In the genomic region with DNA sequence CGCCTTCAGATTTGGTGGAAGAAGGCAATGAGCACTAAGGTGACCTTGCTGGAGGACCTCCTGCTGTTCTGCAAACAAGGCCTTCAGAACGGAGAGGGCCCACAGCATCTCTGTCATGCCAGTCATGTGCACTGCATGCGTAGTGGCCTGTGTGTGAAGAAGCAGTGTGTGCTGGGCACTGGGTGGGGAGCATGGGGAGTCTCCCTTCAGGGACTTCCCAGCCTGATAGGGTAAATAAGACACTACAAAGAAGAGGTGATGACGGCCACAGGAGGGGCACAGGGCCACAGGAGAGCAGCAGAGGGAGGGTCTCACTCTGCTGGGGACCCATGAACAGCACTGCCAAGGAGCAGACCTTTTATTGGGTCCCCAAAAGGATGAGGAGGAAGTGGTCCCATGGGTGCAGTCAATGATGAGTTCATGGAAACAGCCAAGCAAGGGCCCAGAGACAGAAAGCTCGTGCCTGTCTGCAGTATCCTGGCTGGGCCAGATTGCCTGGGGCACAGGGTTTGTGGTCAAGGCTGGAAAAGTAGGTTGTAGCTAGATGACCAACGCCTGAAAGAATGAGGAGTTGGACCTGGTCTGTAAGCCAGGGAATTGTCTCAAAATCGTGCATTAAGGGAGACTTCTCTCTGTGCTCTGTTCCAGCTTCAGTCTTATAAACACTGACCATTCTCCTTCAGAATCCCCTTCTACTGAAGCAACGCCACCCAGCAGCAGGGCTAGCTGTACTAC, we compare ENCODE assay signal across 25 cellular contexts.
DNase-seq lines count a peak whose midpoint lies in the region; TF ChIP-seq lines count a peak whose summit lies in the region.
"Had no signal": no experiment of that assay in that cellular context is flagged by ENCODE, and none has a peak within 500 bp of the region (broad histone marks: within the 10 kb centered on the region; RNA-seq: fewer than 3 reads in every experiment).

No MANE protein-coding gene starts in this region.

- intact Hi-C loops in colonic mucosa (cut with DNase I): no loop called here

- no peaks in the 10 kb centered on the region for H3K79me2 ChIP-seq in SK-N-SH (ENCODE audit: insufficient read depth)

- no peak overlapping the region for H2AK5ac ChIP-seq in neuronal stem cell (ENCODE audit: low read depth, low read length)

- POLR2A ChIA-PET in SK-N-SH (lab: Yijun Ruan, JAX): no interaction called here

- H3K9ac ChIP-seq in neuronal stem cell (ENCODE audit: low read depth, low read length, poor library complexity) (peak overlapping the region; percentile 32), SK-N-SH (no peak overlapping the region), colonic mucosa (ENCODE audit: low read depth in 2 of 2, low read length in 2 of 2) (no peak overlapping the region)

- WGBS in neuronal stem cell (ENCODE audit: extremely low coverage in 2 of 2, insufficient read length in 2 of 2, insufficient replicate concordance in 1 of 2), 2 donors: no CpG with 5 or more reads among the region's 8 CpGs
- WGBS in SK-N-SH (ENCODE audit: low lambda C conversion rate): 30% methylated on average over 7 of the region's 8 CpGs

- H3K4me3 ChIP-seq in MG63: no peak overlapping the region
- H3K4me3 ChIP-seq in neuronal stem cell (ENCODE audit: low read length in 2 of 2): no peak overlapping the region
- H3K4me3 ChIP-seq in SK-N-SH (ENCODE audit: low read depth in 2 of 2, low read length in 1 of 2): no peak overlapping the region
- no peak overlapping the region for H3K4me3 ChIP-seq in colonic mucosa
- H3K4me3 ChIP-seq: right lobe of liver, upper lobe of right lung had no signal

- no peaks in the 10 kb centered on the region for H3K27me3 ChIP-seq in MG63
- peaks cover 0 to 12% (median 0%) of the 10 kb centered on the region in 3 experiments for H3K27me3 ChIP-seq in neuronal stem cell (ENCODE audit: control insufficient read depth in 3 of 3, insufficient read depth in 3 of 3, low read depth in 1 of 3, low read length in 3 of 3)
- H3K27me3 ChIP-seq in SK-N-SH (ENCODE audit: insufficient read depth): no peaks in the 10 kb centered on the region
- H3K27me3 ChIP-seq in colonic mucosa: no peaks in the 10 kb centered on the region
- H3K27me3 ChIP-seq: neutrophil, right lobe of liver, upper lobe of right lung had no signal

- no peak overlapping the region for H4K8ac ChIP-seq in neuronal stem cell (ENCODE audit: low read depth, low read length)

- no peaks in the 10 kb centered on the region for H3K79me1 ChIP-seq in neuronal stem cell (ENCODE audit: low read depth, low read length)

- CTCF ChIA-PET in SK-N-SH (lab: Yijun Ruan, JAX): interaction anchor here (1.0 to 1.4 kb wide), 3 partner anchors 13 to 332 kb away, joined by 3 to 4 read pairs (median 3); no protein-coding TSS in a partner anchor

- TF ChIP-seq CTCF in SK-N-SH (IDR thresholded peaks at IDR 0.05): no peak
- no peak for TF ChIP-seq CTCF in colonic mucosa (IDR thresholded peaks at IDR 0.05)

- H2BK5ac ChIP-seq in neuronal stem cell (ENCODE audit: low read length): no peak overlapping the region

- no peak overlapping the region for H2AFZ ChIP-seq in neuronal stem cell (ENCODE audit: low read length)
- no peak overlapping the region for H2AFZ ChIP-seq in SK-N-SH (ENCODE audit: low read depth)

- no peak overlapping the region for H3K14ac ChIP-seq in neuronal stem cell (ENCODE audit: low read length)

- H3K9me3 ChIP-seq in MG63: peaks cover 14% of the 10 kb centered on the region
- H3K9me3 ChIP-seq in neuronal stem cell (replicated peaks in 1 of 2; ENCODE audit: control insufficient read depth in 2 of 2, insufficient read depth in 1 of 2, low read depth in 1 of 2, low read length in 2 of 2): no peaks in the 10 kb centered on the region
- no peaks in the 10 kb centered on the region for H3K9me3 ChIP-seq in SK-N-SH
- no peaks in the 10 kb centered on the region for H3K9me3 ChIP-seq in colonic mucosa
- H3K9me3 ChIP-seq: neutrophil, right lobe of liver, upper lobe of right lung had no signal

- no peak overlapping the region for H3K27ac ChIP-seq in neuronal stem cell (replicated peaks; ENCODE audit: low read length)
- H3K27ac ChIP-seq in SK-N-SH (ENCODE audit: low read depth in 2 of 2, low read length in 1 of 2): no peak overlapping the region
- H3K27ac ChIP-seq in colonic mucosa: no peak overlapping the region
- H3K27ac ChIP-seq: neutrophil, right lobe of liver, upper lobe of right lung, WERI-Rb-1 had no signal

- no peaks in the 10 kb centered on the region for H3K36me3 ChIP-seq in MG63
- no peaks in the 10 kb centered on the region for H3K36me3 ChIP-seq in neuronal stem cell (replicated peaks in 1 of 2; ENCODE audit: control insufficient read depth in 2 of 2, insufficient read depth in 2 of 2, low read length in 2 of 2)
- H3K36me3 ChIP-seq in SK-N-SH (replicated peaks in 1 of 2; ENCODE audit: control insufficient read depth in 1 of 2, insufficient read depth in 2 of 2, low read length in 1 of 2): no peaks in the 10 kb centered on the region
- no peaks in the 10 kb centered on the region for H3K36me3 ChIP-seq in colonic mucosa
- H3K36me3 ChIP-seq: neutrophil, right lobe of liver, upper lobe of right lung, WERI-Rb-1 had no signal

- no peak for TF ChIP-seq EP300 in SK-N-SH (IDR thresholded peaks at IDR 0.05; ENCODE audit: borderline replicate concordance in 1 of 2, low read depth in 1 of 2, low read length in 1 of 2)

- no peak overlapping the region for H3K4me2 ChIP-seq in neuronal stem cell (ENCODE audit: insufficient read depth, low read length, poor library complexity, severe bottlenecking)
- no peak overlapping the region for H3K4me2 ChIP-seq in SK-N-SH

- H4K91ac ChIP-seq in neuronal stem cell (ENCODE audit: low read depth, low read length, poor library complexity): no peak overlapping the region

- H3K9me2 ChIP-seq in SK-N-SH: no peaks in the 10 kb centered on the region

- no peak overlapping the region for H3K23ac ChIP-seq in neuronal stem cell (ENCODE audit: low read depth, low read length, poor library complexity)

- no peaks in the 10 kb centered on the region for H3K4me1 ChIP-seq in neuronal stem cell (ENCODE audit: control insufficient read depth in 2 of 2, insufficient read depth in 1 of 2, low read depth in 1 of 2, low read length in 2 of 2)
- peaks cover 0 to 11% of the 10 kb centered on the region in 2 experiments; a peak in 1 of 4 replicates for H3K4me1 ChIP-seq in SK-N-SH (ENCODE audit: control insufficient read depth in 1 of 2, insufficient read depth in 2 of 2, low read depth in 1 of 2, low read length in 1 of 2)
- H3K4me1 ChIP-seq in colonic mucosa: no peaks in the 10 kb centered on the region
- H3K4me1 ChIP-seq: upper lobe of right lung had no signal

- DNase-seq in EL (peak; percentile 91), MG63 (peak; percentile 91), dedifferentiated amniotic fluid mesenchymal stem cell (ENCODE audit: extremely low spot score) (peak; percentile 86), neuronal stem cell (ENCODE audit: low spot score) (no peak), SK-N-SH (no peak), colonic mucosa (no peak), cortex of kidney (lab: John Stamatoyannopoulos, UW) (no peak)
- no peak for DNase-seq in stimulated activated naive CD4-positive, alpha-beta T cell (lab: John Stamatoyannopoulos, UW)
- DNase-seq: activated CD4-positive, alpha-beta T cell treated with anti-CD3 and anti-CD28 coated beads for 48 hours; activated T-cell treated with anti-CD3 and anti-CD28 coated beads, Interleukin-2, amount 50 U/mL, for 1 hour; CD4-positive, CD25-positive, alpha-beta regulatory T cell; effector memory CD4-positive, alpha-beta T cell; erythroblast; H9; hippocampal formation; left colon; NCI-H1436; NCI-H446 treated with DMSO at 0.1 percent for 48 hours; right lobe of liver; stimulated activated CD4-positive, alpha-beta T cell treated with anti-CD3 and anti-CD28 coated beads, Interleukin-12 subunit alpha, Interleukin-12 subunit beta, amount 100 ng/mL, for 4 hours; stimulated activated CD4-positive, alpha-beta T cell treated with anti-CD3 and anti-CD28 coated beads, Interleukin-4, amount 100 ng/mL, for 1 hour; substantia nigra; upper lobe of right lung; WERI-Rb-1 had no signal

- H3F3A ChIP-seq in SK-N-SH (replicated peaks; ENCODE audit: insufficient read depth): no peaks in the 10 kb centered on the region

- no peak overlapping the region for H2BK15ac ChIP-seq in neuronal stem cell (ENCODE audit: low read length)

- TF ChIP-seq RAD21 in SK-N-SH (IDR thresholded peaks at IDR 0.05; ENCODE audit: low read length): no peak

- no peak overlapping the region for H3K4ac ChIP-seq in neuronal stem cell (ENCODE audit: low read length)

- H2BK120ac ChIP-seq in neuronal stem cell (ENCODE audit: low read depth, low read length): no peak overlapping the region

- H4K20me1 ChIP-seq in SK-N-SH (ENCODE audit: insufficient read depth): no peaks in the 10 kb centered on the region

- H2BK12ac ChIP-seq in neuronal stem cell (ENCODE audit: low read length): no peak overlapping the region

- no peak overlapping the region for H3K18ac ChIP-seq in neuronal stem cell (ENCODE audit: low read length)

TF ChIP-seq in SK-N-SH, 30 proteins besides CTCF, POLR2A, EP300 and RAD21:
- no peak for TF ChIP-seq NRF1 (IDR thresholded peaks at IDR 0.05; ENCODE audit: low read depth, low read length)
- no peak for TF ChIP-seq RXRA (IDR thresholded peaks at IDR 0.05; ENCODE audit: borderline replicate concordance, low read depth)
- no peak for TF ChIP-seq FOSL2 (IDR thresholded peaks at IDR 0.05; ENCODE audit: borderline replicate concordance, low read depth)
- no peak for TF ChIP-seq CHD2 (IDR thresholded peaks at IDR 0.05; ENCODE audit: low read length, partially characterized antibody)
- no peak for TF ChIP-seq SIN3A (IDR thresholded peaks at IDR 0.05; ENCODE audit: borderline replicate concordance, low read depth, low read length)
- TF ChIP-seq YY1 (IDR thresholded peaks at IDR 0.05; ENCODE audit: low read depth): no peak
- no peak for TF ChIP-seq FOXJ3 (CRISPR knock-in tag; IDR thresholded peaks at IDR 0.05)

Comparison
In these comparisons a context has a peak if more than half of its experiments do, and no peak if none do; other contexts are left out.
1. DNase-seq: peak in EL (single experiment), MG63 (single experiment) and dedifferentiated amniotic fluid mesenchymal stem cell (single experiment); none in neuronal stem cell (single experiment), stimulated activated naive CD4-positive, alpha-beta T cell (0 of 6), SK-N-SH (single experiment), colonic mucosa (single experiment) and cortex of kidney (single experiment).